ENCODE assay signal across 1 cellular context in genomic region chr20:62368629-62369507, GRCh38.
TF ChIP-seq lines count a peak whose summit lies in the region.

No MANE protein-coding gene starts in this region.

TF ChIP-seq in HepG2, 621 proteins besides CTCF, POLR2A, EP300 and RAD21 (continued from another document and continues in another):
- TF ChIP-seq, protein P1, sequence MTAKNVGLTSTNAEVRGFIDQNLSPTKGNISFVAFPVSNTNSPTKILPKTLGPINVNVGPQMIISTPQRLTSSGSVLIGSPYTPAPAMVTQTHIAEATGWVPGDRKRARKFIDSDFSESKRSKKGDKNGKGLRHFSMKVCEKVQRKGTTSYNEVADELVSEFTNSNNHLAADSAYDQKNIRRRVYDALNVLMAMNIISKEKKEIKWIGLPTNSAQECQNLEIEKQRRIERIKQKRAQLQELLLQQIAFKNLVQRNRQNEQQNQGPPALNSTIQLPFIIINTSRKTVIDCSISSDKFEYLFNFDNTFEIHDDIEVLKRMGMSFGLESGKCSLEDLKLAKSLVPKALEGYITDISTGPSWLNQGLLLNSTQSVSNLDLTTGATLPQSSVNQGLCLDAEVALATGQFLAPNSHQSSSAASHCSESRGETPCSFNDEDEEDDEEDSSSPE (CRISPR knock-in tag; IDR thresholded peaks at IDR 0.05) = 0 out of 2 replicates have a peak, but pooled peaks have one; percentile 3
- TF ChIP-seq CSRNP1 (CRISPR knock-in tag; IDR thresholded peaks at IDR 0.05) (peak; percentile 82; the same call in 1 of the 2 replicates), ZNF121 (CRISPR knock-in tag; IDR thresholded peaks at IDR 0.05) (peak; percentile 10; the same call in 1 of the 2 replicates), MLLT10 (CRISPR knock-in tag; IDR thresholded peaks at IDR 0.05) (no peak), SMAD3 (CRISPR knock-in tag; IDR thresholded peaks at IDR 0.05) (no peak), ZNF709 (CRISPR knock-in tag; IDR thresholded peaks at IDR 0.05) (no peak), ZXDC (CRISPR knock-in tag; IDR thresholded peaks at IDR 0.05) (no peak), MTA3 (CRISPR knock-in tag; IDR thresholded peaks at IDR 0.05) (no peak), ZNF75D (CRISPR knock-in tag; IDR thresholded peaks at IDR 0.05; ENCODE audit: borderline replicate concordance) (no peak), GABPB1 (CRISPR knock-in tag; IDR thresholded peaks at IDR 0.05) (peak; percentile 57), ATM (IDR thresholded peaks at IDR 0.05; ENCODE audit: borderline replicate concordance) (no peak), NR1H2 (CRISPR knock-in tag; IDR thresholded peaks at IDR 0.05; ENCODE audit: borderline replicate concordance, low read depth) (no peak), GLI4 (CRISPR knock-in tag; IDR thresholded peaks at IDR 0.05; ENCODE audit: borderline replicate concordance) (no peak), LCORL (IDR thresholded peaks at IDR 0.05) (no peak), LCORL (CRISPR knock-in tag; IDR thresholded peaks at IDR 0.05) (no peak; the same call in 1 of the 2 replicates), RORA (CRISPR knock-in tag; IDR thresholded peaks at IDR 0.05) (no peak), PLRG1 (conservative IDR thresholded peaks at IDR 0.05) (no peak), FOXM1 (CRISPR knock-in tag; IDR thresholded peaks at IDR 0.05) (no peak), EED (CRISPR knock-in tag; IDR thresholded peaks at IDR 0.05) (no peak), FLYWCH1 (CRISPR knock-in tag; IDR thresholded peaks at IDR 0.05) (no peak; the same call in 1 of the 2 replicates), ZBTB1 (CRISPR knock-in tag; IDR thresholded peaks at IDR 0.05; ENCODE audit: borderline replicate concordance) (no peak), SMYD3 (CRISPR knock-in tag; IDR thresholded peaks at IDR 0.05) (0 out of 2 replicates have a peak, but pooled peaks have one; percentile 81), ZFP36L2 (CRISPR knock-in tag; IDR thresholded peaks at IDR 0.05) (no peak), THYN1 (CRISPR knock-in tag; IDR thresholded peaks at IDR 0.05; ENCODE audit: borderline replicate concordance, low read depth) (0 out of 2 replicates have a peak, but pooled peaks have one; percentile 66)
- TF ChIP-seq, protein P2, sequence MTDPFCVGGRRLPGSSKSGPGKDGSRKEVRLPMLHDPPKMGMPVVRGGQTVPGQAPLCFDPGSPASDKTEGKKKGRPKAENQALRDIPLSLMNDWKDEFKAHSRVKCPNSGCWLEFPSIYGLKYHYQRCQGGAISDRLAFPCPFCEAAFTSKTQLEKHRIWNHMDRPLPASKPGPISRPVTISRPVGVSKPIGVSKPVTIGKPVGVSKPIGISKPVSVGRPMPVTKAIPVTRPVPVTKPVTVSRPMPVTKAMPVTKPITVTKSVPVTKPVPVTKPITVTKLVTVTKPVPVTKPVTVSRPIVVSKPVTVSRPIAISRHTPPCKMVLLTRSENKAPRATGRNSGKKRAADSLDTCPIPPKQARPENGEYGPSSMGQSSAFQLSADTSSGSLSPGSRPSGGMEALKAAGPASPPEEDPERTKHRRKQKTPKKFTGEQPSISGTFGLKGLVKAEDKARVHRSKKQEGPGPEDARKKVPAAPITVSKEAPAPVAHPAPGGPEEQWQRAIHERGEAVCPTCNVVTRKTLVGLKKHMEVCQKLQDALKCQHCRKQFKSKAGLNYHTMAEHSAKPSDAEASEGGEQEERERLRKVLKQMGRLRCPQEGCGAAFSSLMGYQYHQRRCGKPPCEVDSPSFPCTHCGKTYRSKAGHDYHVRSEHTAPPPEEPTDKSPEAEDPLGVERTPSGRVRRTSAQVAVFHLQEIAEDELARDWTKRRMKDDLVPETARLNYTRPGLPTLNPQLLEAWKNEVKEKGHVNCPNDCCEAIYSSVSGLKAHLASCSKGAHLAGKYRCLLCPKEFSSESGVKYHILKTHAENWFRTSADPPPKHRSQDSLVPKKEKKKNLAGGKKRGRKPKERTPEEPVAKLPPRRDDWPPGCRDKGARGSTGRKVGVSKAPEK (CRISPR knock-in tag; IDR thresholded peaks at IDR 0.05; ENCODE audit: borderline replicate concordance) = no peak
- TF ChIP-seq, protein P3, sequence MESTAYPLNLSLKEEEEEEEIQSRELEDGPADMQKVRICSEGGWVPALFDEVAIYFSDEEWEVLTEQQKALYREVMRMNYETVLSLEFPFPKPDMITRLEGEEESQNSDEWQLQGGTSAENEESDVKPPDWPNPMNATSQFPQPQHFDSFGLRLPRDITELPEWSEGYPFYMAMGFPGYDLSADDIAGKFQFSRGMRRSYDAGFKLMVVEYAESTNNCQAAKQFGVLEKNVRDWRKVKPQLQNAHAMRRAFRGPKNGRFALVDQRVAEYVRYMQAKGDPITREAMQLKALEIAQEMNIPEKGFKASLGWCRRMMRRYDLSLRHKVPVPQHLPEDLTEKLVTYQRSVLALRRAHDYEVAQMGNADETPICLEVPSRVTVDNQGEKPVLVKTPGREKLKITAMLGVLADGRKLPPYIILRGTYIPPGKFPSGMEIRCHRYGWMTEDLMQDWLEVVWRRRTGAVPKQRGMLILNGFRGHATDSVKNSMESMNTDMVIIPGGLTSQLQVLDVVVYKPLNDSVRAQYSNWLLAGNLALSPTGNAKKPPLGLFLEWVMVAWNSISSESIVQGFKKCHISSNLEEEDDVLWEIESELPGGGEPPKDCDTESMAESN (CRISPR knock-in tag; conservative IDR thresholded peaks at IDR 0.05) = no peak; the same call in 1 of the 2 replicates
- TF ChIP-seq, protein P4, sequence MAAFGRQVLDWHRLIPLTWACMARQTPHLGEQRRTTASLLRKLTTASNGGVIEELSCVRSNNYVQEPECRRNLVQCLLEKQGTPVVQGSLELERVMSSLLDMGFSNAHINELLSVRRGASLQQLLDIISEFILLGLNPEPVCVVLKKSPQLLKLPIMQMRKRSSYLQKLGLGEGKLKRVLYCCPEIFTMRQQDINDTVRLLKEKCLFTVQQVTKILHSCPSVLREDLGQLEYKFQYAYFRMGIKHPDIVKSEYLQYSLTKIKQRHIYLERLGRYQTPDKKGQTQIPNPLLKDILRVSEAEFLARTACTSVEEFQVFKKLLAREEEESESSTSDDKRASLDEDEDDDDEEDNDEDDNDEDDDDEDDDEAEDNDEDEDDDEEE (CRISPR knock-in tag; IDR thresholded peaks at IDR 0.05) = no peak; the same call in 1 of the 2 replicates
- TF ChIP-seq, protein P5, sequence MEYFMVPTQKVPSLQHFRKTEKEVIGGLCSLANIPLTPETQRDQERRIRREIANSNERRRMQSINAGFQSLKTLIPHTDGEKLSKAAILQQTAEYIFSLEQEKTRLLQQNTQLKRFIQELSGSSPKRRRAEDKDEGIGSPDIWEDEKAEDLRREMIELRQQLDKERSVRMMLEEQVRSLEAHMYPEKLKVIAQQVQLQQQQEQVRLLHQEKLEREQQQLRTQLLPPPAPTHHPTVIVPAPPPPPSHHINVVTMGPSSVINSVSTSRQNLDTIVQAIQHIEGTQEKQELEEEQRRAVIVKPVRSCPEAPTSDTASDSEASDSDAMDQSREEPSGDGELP (IDR thresholded peaks at IDR 0.05; ENCODE audit: borderline replicate concordance, low read depth) = peak; percentile 76; the same call in 1 of the 2 replicates
- TF ChIP-seq, protein P6, sequence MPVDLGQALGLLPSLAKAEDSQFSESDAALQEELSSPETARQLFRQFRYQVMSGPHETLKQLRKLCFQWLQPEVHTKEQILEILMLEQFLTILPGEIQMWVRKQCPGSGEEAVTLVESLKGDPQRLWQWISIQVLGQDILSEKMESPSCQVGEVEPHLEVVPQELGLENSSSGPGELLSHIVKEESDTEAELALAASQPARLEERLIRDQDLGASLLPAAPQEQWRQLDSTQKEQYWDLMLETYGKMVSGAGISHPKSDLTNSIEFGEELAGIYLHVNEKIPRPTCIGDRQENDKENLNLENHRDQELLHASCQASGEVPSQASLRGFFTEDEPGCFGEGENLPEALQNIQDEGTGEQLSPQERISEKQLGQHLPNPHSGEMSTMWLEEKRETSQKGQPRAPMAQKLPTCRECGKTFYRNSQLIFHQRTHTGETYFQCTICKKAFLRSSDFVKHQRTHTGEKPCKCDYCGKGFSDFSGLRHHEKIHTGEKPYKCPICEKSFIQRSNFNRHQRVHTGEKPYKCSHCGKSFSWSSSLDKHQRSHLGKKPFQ (CRISPR knock-in tag; IDR thresholded peaks at IDR 0.05; ENCODE audit: insufficient replicate concordance) = peak; percentile 12
- TF ChIP-seq, protein P7, sequence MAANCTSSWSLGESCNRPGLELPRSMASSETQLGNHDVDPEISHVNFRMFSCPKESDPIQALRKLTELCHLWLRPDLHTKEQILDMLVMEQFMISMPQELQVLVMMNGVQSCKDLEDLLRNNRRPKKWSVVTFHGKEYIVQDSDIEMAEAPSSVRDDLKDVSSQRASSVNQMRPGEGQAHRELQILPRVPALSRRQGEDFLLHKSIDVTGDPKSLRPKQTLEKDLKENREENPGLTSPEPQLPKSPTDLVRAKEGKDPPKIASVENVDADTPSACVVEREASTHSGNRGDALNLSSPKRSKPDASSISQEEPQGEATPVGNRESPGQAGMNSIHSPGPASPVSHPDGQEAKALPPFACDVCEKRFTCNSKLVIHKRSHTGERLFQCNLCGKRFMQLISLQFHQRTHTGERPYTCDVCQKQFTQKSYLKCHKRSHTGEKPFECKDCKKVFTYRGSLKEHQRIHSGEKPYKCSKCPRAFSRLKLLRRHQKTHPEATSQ (CRISPR knock-in tag; IDR thresholded peaks at IDR 0.05; ENCODE audit: borderline replicate concordance) = no peak
- TF ChIP-seq, protein P8, sequence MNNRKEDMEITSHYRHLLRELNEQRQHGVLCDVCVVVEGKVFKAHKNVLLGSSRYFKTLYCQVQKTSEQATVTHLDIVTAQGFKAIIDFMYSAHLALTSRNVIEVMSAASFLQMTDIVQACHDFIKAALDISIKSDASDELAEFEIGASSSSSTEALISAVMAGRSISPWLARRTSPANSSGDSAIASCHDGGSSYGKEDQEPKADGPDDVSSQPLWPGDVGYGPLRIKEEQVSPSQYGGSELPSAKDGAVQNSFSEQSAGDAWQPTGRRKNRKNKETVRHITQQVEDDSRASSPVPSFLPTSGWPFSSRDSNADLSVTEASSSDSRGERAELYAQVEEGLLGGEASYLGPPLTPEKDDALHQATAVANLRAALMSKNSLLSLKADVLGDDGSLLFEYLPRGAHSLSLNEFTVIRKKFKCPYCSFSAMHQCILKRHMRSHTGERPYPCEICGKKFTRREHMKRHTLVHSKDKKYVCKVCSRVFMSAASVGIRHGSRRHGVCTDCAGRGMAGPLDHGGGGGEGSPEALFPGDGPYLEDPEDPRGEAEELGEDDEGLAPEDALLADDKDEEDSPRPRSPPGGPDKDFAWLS (CRISPR knock-in tag; IDR thresholded peaks at IDR 0.05; ENCODE audit: borderline replicate concordance) = peak; percentile 89
- TF ChIP-seq, protein P9, sequence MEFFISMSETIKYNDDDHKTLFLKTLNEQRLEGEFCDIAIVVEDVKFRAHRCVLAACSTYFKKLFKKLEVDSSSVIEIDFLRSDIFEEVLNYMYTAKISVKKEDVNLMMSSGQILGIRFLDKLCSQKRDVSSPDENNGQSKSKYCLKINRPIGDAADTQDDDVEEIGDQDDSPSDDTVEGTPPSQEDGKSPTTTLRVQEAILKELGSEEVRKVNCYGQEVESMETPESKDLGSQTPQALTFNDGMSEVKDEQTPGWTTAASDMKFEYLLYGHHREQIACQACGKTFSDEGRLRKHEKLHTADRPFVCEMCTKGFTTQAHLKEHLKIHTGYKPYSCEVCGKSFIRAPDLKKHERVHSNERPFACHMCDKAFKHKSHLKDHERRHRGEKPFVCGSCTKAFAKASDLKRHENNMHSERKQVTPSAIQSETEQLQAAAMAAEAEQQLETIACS (CRISPR knock-in tag; IDR thresholded peaks at IDR 0.05) = no peak
- TF ChIP-seq, protein P10, sequence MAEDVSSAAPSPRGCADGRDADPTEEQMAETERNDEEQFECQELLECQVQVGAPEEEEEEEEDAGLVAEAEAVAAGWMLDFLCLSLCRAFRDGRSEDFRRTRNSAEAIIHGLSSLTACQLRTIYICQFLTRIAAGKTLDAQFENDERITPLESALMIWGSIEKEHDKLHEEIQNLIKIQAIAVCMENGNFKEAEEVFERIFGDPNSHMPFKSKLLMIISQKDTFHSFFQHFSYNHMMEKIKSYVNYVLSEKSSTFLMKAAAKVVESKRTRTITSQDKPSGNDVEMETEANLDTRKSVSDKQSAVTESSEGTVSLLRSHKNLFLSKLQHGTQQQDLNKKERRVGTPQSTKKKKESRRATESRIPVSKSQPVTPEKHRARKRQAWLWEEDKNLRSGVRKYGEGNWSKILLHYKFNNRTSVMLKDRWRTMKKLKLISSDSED (CRISPR knock-in tag; IDR thresholded peaks at IDR 0.05) = no peak
